Comparison of ENCODE assay signal across 12 cellular contexts in the genomic region with DNA sequence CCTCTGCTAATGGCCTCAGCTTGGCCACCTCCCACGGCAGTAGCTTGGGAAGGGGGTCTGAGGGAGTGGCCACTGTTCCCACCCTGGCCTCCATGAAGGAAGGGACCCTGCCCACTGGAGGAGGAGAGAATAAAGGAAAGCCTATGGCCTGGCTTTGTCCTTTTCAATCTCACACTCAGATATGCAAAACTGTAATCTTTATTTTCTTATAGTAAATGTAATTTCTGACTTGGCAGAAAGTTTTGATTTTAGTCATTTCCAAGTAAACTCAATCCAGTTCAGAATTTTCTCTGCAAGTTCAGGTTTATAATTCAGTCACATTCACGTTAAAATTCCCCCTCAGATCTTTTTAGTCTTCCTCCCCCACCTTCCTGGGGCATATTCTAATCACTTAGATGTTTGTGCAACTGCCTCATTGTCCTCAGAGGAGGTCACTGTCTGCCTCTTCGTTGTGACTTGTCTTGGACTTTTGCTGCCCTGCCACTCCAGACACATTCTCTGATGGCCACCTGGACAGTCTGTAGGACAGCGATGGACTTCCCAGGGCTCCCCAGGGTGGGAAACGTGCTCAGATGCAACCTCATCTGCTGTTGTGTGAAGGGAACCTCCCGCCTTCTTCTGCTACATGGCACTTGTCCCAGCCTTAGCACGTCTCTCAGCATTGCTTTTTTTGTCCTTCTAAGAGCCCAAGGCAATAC.
DNase-seq lines count a peak whose midpoint lies in the region; ATAC-seq and TF ChIP-seq lines count a peak whose summit lies in the region.
"Had no signal": no experiment of that assay in that cellular context is flagged by ENCODE, and none has a peak within 500 bp of the region (broad histone marks: within the 10 kb centered on the region; RNA-seq: fewer than 3 reads in every experiment).

No MANE protein-coding gene starts in this region.

- H3K36me3 ChIP-seq in WERI-Rb-1 (no peaks in the 10 kb centered on the region), sigmoid colon (no peaks in the 10 kb centered on the region)
- H3K36me3 ChIP-seq: neutrophil had no signal

- TF ChIP-seq POLR2A in sigmoid colon (IDR thresholded peaks at IDR 0.05) = no peak
- no peak for TF ChIP-seq POLR2A in erythroblast (IDR thresholded peaks at IDR 0.05; ENCODE audit: low read length)

- no peak for TF ChIP-seq CTCF in activated CD8-positive, alpha-beta T cell treated with anti-CD3 and anti-CD28 coated beads for 36 hours (IDR thresholded peaks at IDR 0.05)
- no peak for TF ChIP-seq CTCF in HFFc6 (IDR thresholded peaks at IDR 0.05)
- TF ChIP-seq CTCF in WERI-Rb-1 (IDR thresholded peaks at IDR 0.05; ENCODE audit: low read depth, low read length) = no peak
- no peak for TF ChIP-seq CTCF in sigmoid colon (IDR thresholded peaks at IDR 0.05)

- H3K27ac ChIP-seq in WERI-Rb-1 (no peak overlapping the region), sigmoid colon (peak overlapping the region in 3 of 4 donors; percentile 23 to 62 (median 43))
- H3K27ac ChIP-seq: KMS-11, neutrophil had no signal

- no peaks in the 10 kb centered on the region for H3K27me3 ChIP-seq in WERI-Rb-1 (ENCODE audit: insufficient read depth, low read depth, severe bottlenecking)
- no peaks in the 10 kb centered on the region for H3K27me3 ChIP-seq in sigmoid colon
- H3K27me3 ChIP-seq: neutrophil had no signal

- POLR2A ChIA-PET in activated CD8-positive, alpha-beta T cell treated with anti-CD3 and anti-CD28 coated beads for 36 hours (lab: Charles Lee) = no interaction called here
- POLR2A ChIA-PET in activated CD8-positive, alpha-beta T cell treated with anti-CD3 and anti-CD28 coated beads, Interleukin-2, amount 10 ng/mL, durations not matched to agents 7 days and 5 days (lab: Charles Lee) = no interaction called here
- POLR2A ChIA-PET in HEK293T (lab: Yijun Ruan, JAX) = no interaction called here

- no peaks in the 10 kb centered on the region for H3K36me3 Mint-ChIP-seq in activated CD8-positive, alpha-beta T cell treated with anti-CD3 and anti-CD28 coated beads for 36 hours (ENCODE audit: low read depth)
- no peaks in the 10 kb centered on the region for H3K36me3 Mint-ChIP-seq in activated CD8-positive, alpha-beta T cell treated with anti-CD3 and anti-CD28 coated beads, Interleukin-2, amount 10 ng/mL, durations not matched to agents 7 days and 5 days (ENCODE audit: low read depth)
- no peaks in the 10 kb centered on the region for H3K36me3 Mint-ChIP-seq in HFFc6 (ENCODE audit: low read depth)

- intact Hi-C loops in activated CD8-positive, alpha-beta T cell treated with anti-CD3 and anti-CD28 coated beads for 36 hours (cut with micrococcal nuclease) = loop anchor here (2.0 kb wide), 2 partner anchors 59 to 225 kb away; no protein-coding TSS in a partner anchor
- intact Hi-C loops in sigmoid colon (cut with DNase I) = no loop called here

- H3K4me1 Mint-ChIP-seq in activated CD8-positive, alpha-beta T cell treated with anti-CD3 and anti-CD28 coated beads for 36 hours (ENCODE audit: low read depth) = peaks cover 34% of the 10 kb centered on the region
- H3K4me1 Mint-ChIP-seq in activated CD8-positive, alpha-beta T cell treated with anti-CD3 and anti-CD28 coated beads, Interleukin-2, amount 10 ng/mL, durations not matched to agents 7 days and 5 days (ENCODE audit: low read depth) = peaks cover 23% of the 10 kb centered on the region
- H3K4me1 Mint-ChIP-seq in HFFc6 (ENCODE audit: low read depth) = peaks cover 26% of the 10 kb centered on the region

- no peak for TF ChIP-seq EP300 in sigmoid colon (IDR thresholded peaks at IDR 0.05)

- ATAC-seq in activated CD8-positive, alpha-beta T cell treated with anti-CD3 and anti-CD28 coated beads for 36 hours = peak; percentile 87
- ATAC-seq in activated CD8-positive, alpha-beta T cell treated with anti-CD3 and anti-CD28 coated beads, Interleukin-2, amount 10 ng/mL, durations not matched to agents 7 days and 5 days = no peak

- H3K9me3 Mint-ChIP-seq in activated CD8-positive, alpha-beta T cell treated with anti-CD3 and anti-CD28 coated beads for 36 hours = no peaks in the 10 kb centered on the region
- no peaks in the 10 kb centered on the region for H3K9me3 Mint-ChIP-seq in activated CD8-positive, alpha-beta T cell treated with anti-CD3 and anti-CD28 coated beads, Interleukin-2, amount 10 ng/mL, durations not matched to agents 7 days and 5 days (ENCODE audit: insufficient read depth)
- H3K9me3 Mint-ChIP-seq in HFFc6 = no peaks in the 10 kb centered on the region

- DNase-seq in activated CD8-positive, alpha-beta T cell treated with anti-CD3 and anti-CD28 coated beads for 36 hours = peak; percentile 32
- no peak for DNase-seq in activated CD8-positive, alpha-beta T cell treated with anti-CD3 and anti-CD28 coated beads, Interleukin-2, amount 10 ng/mL, durations not matched to agents 7 days and 5 days
- DNase-seq in HFFc6 = no peak
- peak; percentile 13 for DNase-seq in WERI-Rb-1
- DNase-seq in sigmoid colon = no peak
- DNase-seq in HEK293T (ENCODE audit: extremely low spot score) = no peak
- no peak for DNase-seq in NCI-H69 (lab: John Stamatoyannopoulos, UW)
- no peak for DNase-seq in erythroblast (lab: John Stamatoyannopoulos, UW)
- DNase-seq: amniotic stem cell, NCI-H524 had no signal

- H3K4me3 ChIP-seq in WERI-Rb-1 (ENCODE audit: low read depth, low read length) (no peak overlapping the region), sigmoid colon (no peak overlapping the region)

- WGBS in sigmoid colon, 2 donors = 61 to 67% methylated on average over 7 of the region's 7 CpGs

- peak overlapping the region; percentile 83 for H3K27ac Mint-ChIP-seq in activated CD8-positive, alpha-beta T cell treated with anti-CD3 and anti-CD28 coated beads for 36 hours
- H3K27ac Mint-ChIP-seq in activated CD8-positive, alpha-beta T cell treated with anti-CD3 and anti-CD28 coated beads, Interleukin-2, amount 10 ng/mL, durations not matched to agents 7 days and 5 days = no peak overlapping the region
- peak overlapping the region; percentile 57 for H3K27ac Mint-ChIP-seq in HFFc6

- H3K4me1 ChIP-seq in sigmoid colon = peaks cover 0 to 28% (median 20%) of the 10 kb centered on the region in 4 donors

- CTCF ChIA-PET in activated CD8-positive, alpha-beta T cell treated with anti-CD3 and anti-CD28 coated beads for 36 hours (lab: Charles Lee) = no interaction called here
- CTCF ChIA-PET in activated CD8-positive, alpha-beta T cell treated with anti-CD3 and anti-CD28 coated beads, Interleukin-2, amount 10 ng/mL, durations not matched to agents 7 days and 5 days (lab: Charles Lee) = interaction anchor here (0.9 kb wide), 1 partner anchor 69 kb away, joined by 3 read pairs; no protein-coding TSS in a partner anchor
- CTCF ChIA-PET in HEK293T (lab: Yijun Ruan, JAX) = no interaction called here

- no peak overlapping the region for H3K4me3 Mint-ChIP-seq in activated CD8-positive, alpha-beta T cell treated with anti-CD3 and anti-CD28 coated beads for 36 hours
- H3K4me3 Mint-ChIP-seq in activated CD8-positive, alpha-beta T cell treated with anti-CD3 and anti-CD28 coated beads, Interleukin-2, amount 10 ng/mL, durations not matched to agents 7 days and 5 days = no peak overlapping the region
- peak overlapping the region; percentile 41 for H3K4me3 Mint-ChIP-seq in HFFc6

- H3K9me3 ChIP-seq in WERI-Rb-1 (ENCODE audit: severe bottlenecking) (no peaks in the 10 kb centered on the region), sigmoid colon (no peaks in the 10 kb centered on the region)
- H3K9me3 ChIP-seq: neutrophil had no signal

- no peaks in the 10 kb centered on the region for H3K27me3 Mint-ChIP-seq in activated CD8-positive, alpha-beta T cell treated with anti-CD3 and anti-CD28 coated beads for 36 hours
- H3K27me3 Mint-ChIP-seq in activated CD8-positive, alpha-beta T cell treated with anti-CD3 and anti-CD28 coated beads, Interleukin-2, amount 10 ng/mL, durations not matched to agents 7 days and 5 days (ENCODE audit: low read depth) = no peaks in the 10 kb centered on the region
- no peaks in the 10 kb centered on the region; the same call in none of the 2 replicates for H3K27me3 Mint-ChIP-seq in HFFc6 (ENCODE audit: insufficient read depth)

TF ChIP-seq in HEK293T, 16 proteins besides CTCF, POLR2A, EP300 and RAD21:
- TF ChIP-seq L3MBTL2 (conservative IDR thresholded peaks at IDR 0.05) (no peak), FOXM1 (IDR thresholded peaks at IDR 0.05; ENCODE audit: borderline replicate concordance) (no peak), HDGF (IDR thresholded peaks at IDR 0.05; ENCODE audit: borderline replicate concordance) (no peak), LEF1 (IDR thresholded peaks at IDR 0.05; ENCODE audit: borderline replicate concordance) (no peak), FOXA1 (IDR thresholded peaks at IDR 0.05) (no peak), SP1 (IDR thresholded peaks at IDR 0.05) (no peak), FOXK2 (IDR thresholded peaks at IDR 0.05) (no peak), BHLHE40 (IDR thresholded peaks at IDR 0.05; ENCODE audit: borderline replicate concordance) (no peak), SUZ12 (IDR thresholded peaks at IDR 0.05) (no peak)

Comparison
In these comparisons a context has a peak if more than half of its experiments do, and no peak if none do; other contexts are left out.
1. DNase-seq: peak in activated CD8-positive, alpha-beta T cell treated with anti-CD3 and anti-CD28 coated beads for 36 hours (single experiment) and WERI-Rb-1 (single experiment); none in activated CD8-positive, alpha-beta T cell treated with anti-CD3 and anti-CD28 coated beads, Interleukin-2, amount 10 ng/mL, durations not matched to agents 7 days and 5 days (single experiment), HFFc6 (single experiment), sigmoid colon (single experiment), HEK293T (single experiment), NCI-H69 (single experiment) and erythroblast (0 of 2).